In the genomic region with DNA sequence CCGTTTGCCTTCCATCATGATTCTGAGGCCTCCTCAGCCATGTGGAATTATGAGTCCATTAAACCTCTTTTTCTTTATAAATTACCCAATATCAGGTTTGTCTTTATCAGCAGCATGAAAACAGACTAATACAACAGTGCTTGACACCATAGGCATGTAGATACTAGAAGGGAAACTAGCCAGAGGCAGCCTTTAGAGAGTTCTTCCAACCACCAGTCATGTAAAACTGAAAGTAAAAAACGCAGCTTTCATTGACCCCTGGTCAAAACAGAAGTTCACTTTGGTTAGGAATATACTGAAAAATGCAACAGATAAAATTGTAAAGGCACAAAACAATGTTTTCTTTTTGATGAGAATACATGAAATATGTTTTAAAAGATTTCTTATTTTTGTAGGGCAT, we compare ENCODE assay signal across 25 cellular contexts.
A peak's percentile ranks its signal among the peaks of the same experiment; 100 is the strongest.
DNase-seq lines count a peak whose midpoint lies in the region; ATAC-seq and TF ChIP-seq lines count a peak whose summit lies in the region.
"Had no signal": no experiment of that assay in that cellular context is flagged by ENCODE, and none has a peak within 500 bp of the region (broad histone marks: within the 10 kb centered on the region; RNA-seq: fewer than 3 reads in every experiment).

No MANE protein-coding gene starts in this region.

- H3K79me1 ChIP-seq in IMR-90 (ENCODE audit: low read depth in 1 of 2, low read length in 2 of 2), result no peaks in the 10 kb centered on the region

- no peak overlapping the region for H3K4me3 Mint-ChIP-seq in MCF 10A (ENCODE audit: unreplicated experiment)
- H3K4me3 Mint-ChIP-seq in activated naive CD8-positive, alpha-beta T cell treated with anti-CD3 and anti-CD28 coated beads, Interleukin-2, amount 50 U/mL, for 24 hours, result no peak overlapping the region
- H3K4me3 Mint-ChIP-seq: activated naive CD4-positive, alpha-beta T cell treated with anti-CD3 and anti-CD28 coated beads, Interleukin-2, amount 50 U/mL, for 24 hours; naive thymus-derived CD8-positive, alpha-beta T cell had no signal

- H3K27ac ChIP-seq in mammary epithelial cell (ENCODE audit: insufficient read depth, low read depth, low read length) (no peak overlapping the region), IMR-90 (ENCODE audit: insufficient read depth, low read length) (no peak overlapping the region), smooth muscle cell (ENCODE audit: low read depth) (no peak overlapping the region)
- H3K27ac ChIP-seq: 22Rv1, brain microvascular endothelial cell, C4-2B, epithelial cell of prostate, psoas muscle, upper lobe of left lung had no signal

- no peak overlapping the region for H2BK120ac ChIP-seq in IMR-90 (ENCODE audit: low read depth, low read length)

- H3K4ac ChIP-seq in IMR-90 (ENCODE audit: low read depth, low read length), result no peak overlapping the region

- no peak overlapping the region for H3K14ac ChIP-seq in IMR-90 (replicated peaks; ENCODE audit: low read depth, low read length)

- POLR2A ChIA-PET in MCF 10A (lab: Yijun Ruan, JAX), result no interaction called here
- POLR2A ChIA-PET in IMR-90 (lab: Charles Lee; ENCODE audit: unreplicated experiment), result no interaction called here

- DNase-seq in mammary epithelial cell, result peak; percentile 7
- no peak for DNase-seq in MCF 10A (ENCODE audit: unreplicated experiment)
- DNase-seq in IMR-90, result no peak
- no peak for DNase-seq in smooth muscle cell (lab: John Stamatoyannopoulos, UW; ENCODE audit: unreplicated experiment)
- no peak for DNase-seq in activated naive CD8-positive, alpha-beta T cell treated with anti-CD3 and anti-CD28 coated beads, Interleukin-2, amount 50 U/mL, for 24 hours
- DNase-seq in MV-4-11 (lab: John Stamatoyannopoulos, UW), result no peak
- DNase-seq: activated CD4-positive, alpha-beta T cell treated with anti-CD3 and anti-CD28 coated beads, Interleukin-2, amount 50 U/mL, for 1 hour; activated T-cell treated with anti-CD3 and anti-CD28 coated beads for 4 hours; brain microvascular endothelial cell; dermis blood vessel endothelial cell; DMS153; naive thymus-derived CD8-positive, alpha-beta T cell; NCI-H1105; NCI-H2171; NCI-H748 treated with DMSO at 0.1 percent for 48 hours; psoas muscle; stimulated activated naive CD4-positive, alpha-beta T cell; upper lobe of left lung had no signal

- H3K4me3 ChIP-seq in mammary epithelial cell (replicated peaks in 1 of 3; ENCODE audit: insufficient read depth in 1 of 3, low read depth in 2 of 3, low read length in 3 of 3) (no peak overlapping the region), IMR-90 (ENCODE audit: insufficient read depth, low read depth, low read length) (no peak overlapping the region), smooth muscle cell (no peak overlapping the region)
- H3K4me3 ChIP-seq: K562, psoas muscle, upper lobe of left lung had no signal

- H3K56ac ChIP-seq in IMR-90 (ENCODE audit: extremely low read depth, insufficient read depth, low read length), result no peak overlapping the region

- no peak for TF ChIP-seq POLR2A in IMR-90 (IDR thresholded peaks at IDR 0.05; ENCODE audit: low read depth, low read length)

- no peak overlapping the region for H3K27ac Mint-ChIP-seq in MCF 10A (ENCODE audit: low read depth, unreplicated experiment)
- H3K27ac Mint-ChIP-seq in activated naive CD8-positive, alpha-beta T cell treated with anti-CD3 and anti-CD28 coated beads, Interleukin-2, amount 50 U/mL, for 24 hours, result no peak overlapping the region
- H3K27ac Mint-ChIP-seq: activated naive CD4-positive, alpha-beta T cell treated with anti-CD3 and anti-CD28 coated beads, Interleukin-2, amount 50 U/mL, for 24 hours had no signal

- no peak overlapping the region for H3K4me2 ChIP-seq in mammary epithelial cell (ENCODE audit: insufficient read depth, low read depth, low read length)
- peak overlapping the region; percentile 9; the same call in 1 of the 2 replicates for H3K4me2 ChIP-seq in IMR-90 (ENCODE audit: low read depth, low read length)
- H3K4me2 ChIP-seq in smooth muscle cell, result no peak overlapping the region

- H3K36me3 ChIP-seq in mammary epithelial cell (ENCODE audit: insufficient read depth, low read length) (no peaks in the 10 kb centered on the region), IMR-90 (ENCODE audit: control insufficient read depth, insufficient read depth, low read length) (no peaks in the 10 kb centered on the region), smooth muscle cell (ENCODE audit: low read depth) (no peaks in the 10 kb centered on the region)
- H3K36me3 ChIP-seq: brain microvascular endothelial cell, upper lobe of left lung had no signal

- no peak overlapping the region for H2AK5ac ChIP-seq in IMR-90 (ENCODE audit: low read depth, low read length)

- no peak overlapping the region for H4K8ac ChIP-seq in IMR-90 (ENCODE audit: low read depth in 2 of 2, low read length in 2 of 2)

- no peaks in the 10 kb centered on the region for H3K27me3 Mint-ChIP-seq in MCF 10A (ENCODE audit: insufficient read depth, unreplicated experiment)
- H3K27me3 Mint-ChIP-seq in activated naive CD8-positive, alpha-beta T cell treated with anti-CD3 and anti-CD28 coated beads, Interleukin-2, amount 50 U/mL, for 24 hours, result no peaks in the 10 kb centered on the region
- H3K27me3 Mint-ChIP-seq: activated naive CD4-positive, alpha-beta T cell treated with anti-CD3 and anti-CD28 coated beads, Interleukin-2, amount 50 U/mL, for 24 hours had no signal

- intact Hi-C loops in mammary epithelial cell (cut with micrococcal nuclease) (no loop called here), MCF 10A (cut with micrococcal nuclease) (no loop called here), IMR-90 (cut with micrococcal nuclease) (loop anchor here (1.0 kb wide), 1 partner anchor 48 kb away; no protein-coding TSS in a partner anchor)

- H3K27me3 ChIP-seq in mammary epithelial cell (ENCODE audit: insufficient read depth, low read length), result no peaks in the 10 kb centered on the region
- H3K27me3 ChIP-seq in IMR-90 (ENCODE audit: control insufficient read depth, insufficient read depth, low read length), result no peaks in the 10 kb centered on the region; the same call in 1 of the 2 replicates
- no peaks in the 10 kb centered on the region for H3K27me3 ChIP-seq in smooth muscle cell (ENCODE audit: low read depth)
- H3K27me3 ChIP-seq: brain microvascular endothelial cell, upper lobe of left lung had no signal

- H2AFZ ChIP-seq in mammary epithelial cell (ENCODE audit: low read depth, low read length) (no peak overlapping the region), IMR-90 (replicated peaks; ENCODE audit: low read length, poor library complexity) (no peak overlapping the region), smooth muscle cell (ENCODE audit: low read depth) (peak overlapping the region; percentile 10)

- H4K20me1 ChIP-seq in mammary epithelial cell (ENCODE audit: insufficient read depth, low read length), result no peaks in the 10 kb centered on the region
- H4K20me1 ChIP-seq in IMR-90 (ENCODE audit: insufficient read depth, low read length), result no peaks in the 10 kb centered on the region
- H4K20me1 ChIP-seq in smooth muscle cell (ENCODE audit: low read depth), result no peaks in the 10 kb centered on the region

- no peak overlapping the region for H2BK5ac ChIP-seq in IMR-90 (ENCODE audit: low read depth, low read length, poor library complexity, severe bottlenecking)

- peak; percentile 66 for ATAC-seq in HG02759 (IDR thresholded peaks at IDR 0.05; ENCODE audit: unreplicated experiment)
- ATAC-seq in IMR-90 (ENCODE audit: low read depth), result peak; percentile 48
- ATAC-seq in HG02642 (IDR thresholded peaks at IDR 0.05; ENCODE audit: poor library complexity, unreplicated experiment), result no peak
- no peak for ATAC-seq in activated naive CD8-positive, alpha-beta T cell treated with anti-CD3 and anti-CD28 coated beads, Interleukin-2, amount 50 U/mL, for 24 hours
- ATAC-seq: K562; naive thymus-derived CD8-positive, alpha-beta T cell; psoas muscle had no signal

- no peaks in the 10 kb centered on the region for H3F3A ChIP-seq in smooth muscle cell (ENCODE audit: low read depth)

- no peaks in the 10 kb centered on the region for H3K36me3 Mint-ChIP-seq in MCF 10A (ENCODE audit: insufficient read depth, unreplicated experiment)
- no peaks in the 10 kb centered on the region for H3K36me3 Mint-ChIP-seq in activated naive CD8-positive, alpha-beta T cell treated with anti-CD3 and anti-CD28 coated beads, Interleukin-2, amount 50 U/mL, for 24 hours (ENCODE audit: low read depth)
- H3K36me3 Mint-ChIP-seq: activated naive CD4-positive, alpha-beta T cell treated with anti-CD3 and anti-CD28 coated beads, Interleukin-2, amount 50 U/mL, for 24 hours had no signal

- BruUV-seq in mammary epithelial cell (replicated peaks; lab: Mats Ljungman, UMichigan) (no TSS peak), MCF 10A (replicated peaks; lab: Mats Ljungman, UMichigan) (no TSS peak), IMR-90 (replicated peaks; lab: Mats Ljungman, UMichigan) (no TSS peak)

- no peak overlapping the region for H3K18ac ChIP-seq in IMR-90 (ENCODE audit: low read depth, low read length)

- H4K5ac ChIP-seq in IMR-90 (ENCODE audit: low read depth, low read length), result no peak overlapping the region

- no peaks in the 10 kb centered on the region for H3K79me2 ChIP-seq in mammary epithelial cell (ENCODE audit: insufficient read depth, low read length)
- H3K79me2 ChIP-seq in smooth muscle cell (ENCODE audit: low read depth), result no peaks in the 10 kb centered on the region

- no peak overlapping the region for H3K23ac ChIP-seq in IMR-90 (ENCODE audit: low read depth, low read length)

- no peak overlapping the region for H2BK20ac ChIP-seq in IMR-90 (ENCODE audit: low read depth, low read length)

- H4K91ac ChIP-seq in IMR-90 (ENCODE audit: insufficient read depth, low read depth, low read length), result no peak overlapping the region

- 38% methylated on average over 2 of the region's 2 CpGs for WGBS in mammary epithelial cell (ENCODE audit: low coverage, missing lambda C conversion rate)
- WGBS in IMR-90 (ENCODE audit: extremely low coverage in 2 of 2, insufficient read length in 1 of 2), 2 experiments, result no CpG with 5 or more reads among the region's 2 CpGs
- WGBS in smooth muscle cell (ENCODE audit: low lambda C conversion rate), result 93% methylated on average over 2 of the region's 2 CpGs

- H3K4me1 Mint-ChIP-seq in MCF 10A (ENCODE audit: insufficient read depth, unreplicated experiment), result peaks cover 6% of the 10 kb centered on the region
- H3K4me1 Mint-ChIP-seq in activated naive CD8-positive, alpha-beta T cell treated with anti-CD3 and anti-CD28 coated beads, Interleukin-2, amount 50 U/mL, for 24 hours, result no peaks in the 10 kb centered on the region
- H3K4me1 Mint-ChIP-seq: activated naive CD4-positive, alpha-beta T cell treated with anti-CD3 and anti-CD28 coated beads, Interleukin-2, amount 50 U/mL, for 24 hours; naive thymus-derived CD8-positive, alpha-beta T cell had no signal

- no peak overlapping the region for H2BK15ac ChIP-seq in IMR-90 (ENCODE audit: low read depth, low read length)

- H3K4me1 ChIP-seq in mammary epithelial cell (ENCODE audit: insufficient read depth, low read length), result no peaks in the 10 kb centered on the region
- no peaks in the 10 kb centered on the region for H3K4me1 ChIP-seq in IMR-90 (ENCODE audit: control insufficient read depth, insufficient read depth, low read length)
- no peaks in the 10 kb centered on the region for H3K4me1 ChIP-seq in smooth muscle cell (ENCODE audit: low read depth)
- H3K4me1 ChIP-seq: psoas muscle had no signal

- no peaks in the 10 kb centered on the region for H3K9me1 ChIP-seq in IMR-90 (ENCODE audit: insufficient read depth, low read length)

- H3K9me3 ChIP-seq in mammary epithelial cell (replicated peaks; ENCODE audit: insufficient read depth, low read length), result no peaks in the 10 kb centered on the region
- H3K9me3 ChIP-seq in IMR-90 (ENCODE audit: control insufficient read depth, insufficient read depth, low read length), result no peaks in the 10 kb centered on the region
- H3K9me3 ChIP-seq in smooth muscle cell (replicated peaks; ENCODE audit: low read depth), result no peaks in the 10 kb centered on the region
- H3K9me3 ChIP-seq: psoas muscle, upper lobe of left lung had no signal

- in situ Hi-C loops in mammary epithelial cell (cut with MboI; ENCODE audit: low sequenced_read_pairs in 2 of 2), result loop anchor here in 1 of 2 donors (25.0 kb wide), 1 partner anchor 650 kb away; no protein-coding TSS in a partner anchor
- in situ Hi-C loops in IMR-90 (cut with MboI; ENCODE audit: low sequenced_read_pairs), result no loop called here

- peaks cover 6% of the 10 kb centered on the region for H3K9me3 Mint-ChIP-seq in MCF 10A (ENCODE audit: unreplicated experiment)
- peaks cover 4% of the 10 kb centered on the region for H3K9me3 Mint-ChIP-seq in activated naive CD8-positive, alpha-beta T cell treated with anti-CD3 and anti-CD28 coated beads, Interleukin-2, amount 50 U/mL, for 24 hours
- H3K9me3 Mint-ChIP-seq: activated naive CD4-positive, alpha-beta T cell treated with anti-CD3 and anti-CD28 coated beads, Interleukin-2, amount 50 U/mL, for 24 hours had no signal

- no peak for TF ChIP-seq CTCF in mammary epithelial cell (conservative IDR thresholded peaks at IDR 0.05 in 1 of 2, IDR thresholded peaks at IDR 0.05 in 1 of 2; ENCODE audit: extremely low read depth in 1 of 2, insufficient read depth in 1 of 2, low read depth in 1 of 2, low read length in 2 of 2)
- TF ChIP-seq CTCF in MCF 10A (IDR thresholded peaks at IDR 0.05; ENCODE audit: unreplicated experiment), result no peak
- no peak for TF ChIP-seq CTCF in IMR-90 (conservative IDR thresholded peaks at IDR 0.05; ENCODE audit: low read depth, low read length)
- no peak for TF ChIP-seq CTCF in smooth muscle cell (IDR thresholded peaks at IDR 0.05; ENCODE audit: borderline replicate concordance, insufficient read depth, poor library complexity, severe bottlenecking)

- no peak overlapping the region for H2AK9ac ChIP-seq in IMR-90 (replicated peaks; ENCODE audit: low read depth, low read length, poor library complexity)

- dilution Hi-C loops in mammary epithelial cell (cut with HindIII; ENCODE audit: low sequenced_read_pairs), result no loop called here
- dilution Hi-C loops in IMR-90 (cut with HindIII; ENCODE audit: low sequenced_read_pairs, unreplicated experiment), result no loop called here

- no peak overlapping the region for H3K9ac ChIP-seq in mammary epithelial cell (ENCODE audit: insufficient read depth, low read length)
- H3K9ac ChIP-seq in IMR-90 (ENCODE audit: low read depth, low read length), result no peak overlapping the region
- H3K9ac ChIP-seq in smooth muscle cell (ENCODE audit: low read depth), result no peak overlapping the region

- CTCF ChIA-PET in mammary epithelial cell (lab: Charles Lee; ENCODE audit: low non-redundant PET), result no interaction called here
- CTCF ChIA-PET in MCF 10A (lab: Yijun Ruan, JAX), result interaction anchor here (1.2 to 1.3 kb wide), 2 partner anchors 14 to 658 kb away, joined by 3 to 5 read pairs; no protein-coding TSS in a partner anchor
- CTCF ChIA-PET in IMR-90 (lab: Yijun Ruan, JAX), result no interaction called here

- no peak for TF ChIP-seq RAD21 in IMR-90 (IDR thresholded peaks at IDR 0.05; ENCODE audit: low read length)

Comparison
In these comparisons a context has a peak if more than half of its experiments do, and no peak if none do; other contexts are left out.
1. ATAC-seq: peak in HG02759 (single experiment) and IMR-90 (single experiment); none in HG02642 (single experiment) and activated naive CD8-positive, alpha-beta T cell treated with anti-CD3 and anti-CD28 coated beads, Interleukin-2, amount 50 U/mL, for 24 hours (single experiment).